13 cellular contexts compared by ENCODE assay signal in genomic region chr11:118321386-118322082, GRCh38. TPM values are rescaled to one million over a fixed set of nuclear protein-coding genes. Genes with fewer than 3 reads are reported as not detected.
DNase-seq lines count a peak whose midpoint lies in the region; ATAC-seq, FAIRE-seq and TF ChIP-seq lines count a peak whose summit lies in the region.
"Had no signal": no experiment of that assay in that cellular context is flagged by ENCODE, and none has a peak within 500 bp of the region (broad histone marks: within the 10 kb centered on the region; RNA-seq: fewer than 3 reads in every experiment).

No MANE protein-coding gene starts in this region.

- peaks cover 43% of the 10 kb centered on the region for H3K4me1 Mint-ChIP-seq in activated CD8-positive, alpha-beta memory T cell treated with anti-CD3 and anti-CD28 coated beads, Interleukin-2, amount 10 ng/mL, durations not matched to agents 7 days and 5 days
- peaks cover 52% of the 10 kb centered on the region for H3K4me1 Mint-ChIP-seq in CD14-positive monocyte

- no peak for ATAC-seq in activated CD8-positive, alpha-beta memory T cell treated with anti-CD3 and anti-CD28 coated beads, Interleukin-2, amount 10 ng/mL, durations not matched to agents 7 days and 5 days
- ATAC-seq: stimulated activated effector memory CD8-positive, alpha-beta T cell treated with anti-CD3 and anti-CD28 coated beads, Interleukin-12 subunit alpha, Interleukin-12 subunit beta, amount 100 ng/mL, for 72 hours had no signal

- intact Hi-C loops in stomach (cut with DNase I; ENCODE audit: low total_unique reads) (no loop called here), CD14-positive monocyte (cut with micrococcal nuclease) (no loop called here)

- H3K27me3 Mint-ChIP-seq in activated CD8-positive, alpha-beta memory T cell treated with anti-CD3 and anti-CD28 coated beads, Interleukin-2, amount 10 ng/mL, durations not matched to agents 7 days and 5 days = no peaks in the 10 kb centered on the region
- peaks cover 2 to 4% (median 2%) of the 10 kb centered on the region in 3 donors for H3K27me3 Mint-ChIP-seq in CD14-positive monocyte (ENCODE audit: low read depth in 3 of 3)

- no peaks in the 10 kb centered on the region for H3K9me3 Mint-ChIP-seq in activated CD8-positive, alpha-beta memory T cell treated with anti-CD3 and anti-CD28 coated beads, Interleukin-2, amount 10 ng/mL, durations not matched to agents 7 days and 5 days (ENCODE audit: low read depth)
- H3K9me3 Mint-ChIP-seq in CD14-positive monocyte = peaks cover 0 to 4% (median 0%) of the 10 kb centered on the region in 7 donors
- H3K9me3 Mint-ChIP-seq: stimulated activated effector memory CD8-positive, alpha-beta T cell treated with anti-CD3 and anti-CD28 coated beads, Interleukin-12 subunit alpha, Interleukin-12 subunit beta, amount 100 ng/mL, for 72 hours had no signal

- no peak for FAIRE-seq in bronchial epithelial cell (lab: Jason Lieb, UNC)

- peaks cover 3 to 43% (median 23%) of the 10 kb centered on the region in 4 donors for H3K4me1 ChIP-seq in stomach

- peak overlapping the region in 3 of 5 donors; percentile 10 to 60 (median 26) for H3K27ac ChIP-seq in stomach
- H3K27ac ChIP-seq: epithelial cell of prostate had no signal

- H3K27me3 ChIP-seq in bronchial epithelial cell (ENCODE audit: control insufficient read depth, insufficient read depth, low read length) = no peaks in the 10 kb centered on the region
- H3K27me3 ChIP-seq in stomach = peaks cover 0 to 10% (median 0%) of the 10 kb centered on the region in 3 donors

- CTCF ChIA-PET in activated CD8-positive, alpha-beta memory T cell treated with anti-CD3 and anti-CD28 coated beads, Interleukin-2, amount 10 ng/mL, durations not matched to agents 7 days and 5 days (lab: Charles Lee) = interaction anchor here (1.2 kb wide), 1 partner anchor 150 kb away, joined by 4 read pairs; no protein-coding TSS in a partner anchor

- H3K9me3 ChIP-seq in stomach = no peaks in the 10 kb centered on the region

- H3K4me3 Mint-ChIP-seq in activated CD8-positive, alpha-beta memory T cell treated with anti-CD3 and anti-CD28 coated beads, Interleukin-2, amount 10 ng/mL, durations not matched to agents 7 days and 5 days = no peak overlapping the region
- H3K4me3 Mint-ChIP-seq in CD14-positive monocyte = no peak overlapping the region
- H3K4me3 Mint-ChIP-seq: stimulated activated effector memory CD8-positive, alpha-beta T cell treated with anti-CD3 and anti-CD28 coated beads, Interleukin-12 subunit alpha, Interleukin-12 subunit beta, amount 100 ng/mL, for 72 hours had no signal

- H3K27ac Mint-ChIP-seq in activated CD8-positive, alpha-beta memory T cell treated with anti-CD3 and anti-CD28 coated beads, Interleukin-2, amount 10 ng/mL, durations not matched to agents 7 days and 5 days = peak overlapping the region; percentile 8
- peak overlapping the region in 1 of 7 donors; percentile 26 for H3K27ac Mint-ChIP-seq in CD14-positive monocyte

- H3K36me3 Mint-ChIP-seq in activated CD8-positive, alpha-beta memory T cell treated with anti-CD3 and anti-CD28 coated beads, Interleukin-2, amount 10 ng/mL, durations not matched to agents 7 days and 5 days = peaks cover 21% of the 10 kb centered on the region
- H3K36me3 Mint-ChIP-seq in CD14-positive monocyte = no peaks in the 10 kb centered on the region

- no peak overlapping the region for H3K4me3 ChIP-seq in bronchial epithelial cell (ENCODE audit: low read depth, low read length)
- no peak overlapping the region for H3K4me3 ChIP-seq in stomach

- DNase-seq in activated CD8-positive, alpha-beta memory T cell treated with anti-CD3 and anti-CD28 coated beads, Interleukin-2, amount 10 ng/mL, durations not matched to agents 7 days and 5 days = no peak
- DNase-seq in activated CD8-positive, alpha-beta memory T cell treated with anti-CD3 and anti-CD28 coated beads for 24 hours = no peak
- peak; percentile 38 to 62 for DNase-seq in NCI-H526 (lab: John Stamatoyannopoulos, UW)
- peak; percentile 14 for DNase-seq in bronchial epithelial cell (ENCODE audit: low read depth)
- DNase-seq in stomach = peak; percentile 49
- no peak for DNase-seq in NCI-H2227 (lab: John Stamatoyannopoulos, UW; ENCODE audit: unreplicated experiment)
- DNase-seq in CD14-positive monocyte (ENCODE audit: low spot score) = no peak
- no peak for DNase-seq in NCI-H187 treated with DMSO at 0.1 percent for 48 hours (lab: John Stamatoyannopoulos, UW)
- DNase-seq: activated T-cell treated with anti-CD3 and anti-CD28 coated beads, Interleukin-2, amount 50 U/mL, for 1 hour; NCI-H1048; NCI-H774 had no signal

- no peak for TF ChIP-seq EP300 in stomach (IDR thresholded peaks at IDR 0.05)

- H3K36me3 ChIP-seq in bronchial epithelial cell (ENCODE audit: control insufficient read depth, insufficient read depth, low read length) (no peaks in the 10 kb centered on the region), stomach (no peaks in the 10 kb centered on the region)

- WGBS in stomach, 5 donors = 23 to 52% (median 40%) methylated on average over 5 of the region's 5 CpGs

- no peak for TF ChIP-seq POLR2A in stomach (IDR thresholded peaks at IDR 0.05)

- TF ChIP-seq CTCF in bronchial epithelial cell (IDR thresholded peaks at IDR 0.05; ENCODE audit: insufficient read depth, low read length, severe bottlenecking) (no peak), stomach (IDR thresholded peaks at IDR 0.05) (no peak), CD14-positive monocyte (IDR thresholded peaks at IDR 0.05) (no peak)

RNA-seq across cellular contexts. Expression of gene CD3E, which starts 17.0 kb away (rescaled TPM):
- 100 to 1,000 TPM; 526 to 535 TPM for total RNA-seq in activated CD8-positive, alpha-beta memory T cell treated with anti-CD3 and anti-CD28 coated beads, Interleukin-2, amount 10 ng/mL, durations not matched to agents 7 days and 5 days
- total RNA-seq in bronchial epithelial cell (not detected in 2 replicates), stomach (10 to 100 TPM in 1 of 5 donors, 1 to 10 TPM in 2, not detected in 2; 2.4 to 15.8 (median 7.1) TPM)
- polyA plus RNA-seq in stomach (1 to 10 TPM; 2.3 to 6.7 (median 4.5) TPM), CD14-positive monocyte (1 to 10 TPM; 1.5 to 1.6 TPM)

RNA-seq across cellular contexts. Expression of gene CD3D, which starts 21.0 kb away (rescaled TPM):
- total RNA-seq in activated CD8-positive, alpha-beta memory T cell treated with anti-CD3 and anti-CD28 coated beads, Interleukin-2, amount 10 ng/mL, durations not matched to agents 7 days and 5 days = 100 to 1,000 TPM; 428 to 526 TPM
- total RNA-seq in bronchial epithelial cell (not detected in 2 replicates), stomach (10 to 100 TPM in 2 of 5 donors, 1 to 10 TPM in 1, not detected in 2; 4.6 to 24.0 (median 16.1) TPM)
- polyA plus RNA-seq in stomach (1 to 10 TPM; 2.2 to 9.2 (median 4.7) TPM), CD14-positive monocyte (1 to 10 TPM; 2.2 to 3.1 TPM)

RNA-seq across cellular contexts. Expression of gene CD3G, which starts 22.6 kb away (rescaled TPM):
- total RNA-seq in activated CD8-positive, alpha-beta memory T cell treated with anti-CD3 and anti-CD28 coated beads, Interleukin-2, amount 10 ng/mL, durations not matched to agents 7 days and 5 days = 100 to 1,000 TPM; 192 to 218 TPM
- total RNA-seq in bronchial epithelial cell (not detected in 2 replicates), stomach (1 to 10 TPM in 3 of 5 donors, not detected in 2; 1.2 to 9.5 (median 4.2) TPM)
- polyA plus RNA-seq in stomach (under 1 TPM in 2 of 3 donors, not detected in 1; 0.18 to 0.76 TPM), CD14-positive monocyte (1 to 10 TPM in 1 of 2 donors, under 1 TPM in 1; 0.84 to 1.9 TPM)

RNA-seq across cellular contexts. Expression of gene UBE4A, which starts 37.9 kb away (rescaled TPM):
- 10 to 100 TPM; 43.4 to 47.8 TPM for total RNA-seq in activated CD8-positive, alpha-beta memory T cell treated with anti-CD3 and anti-CD28 coated beads, Interleukin-2, amount 10 ng/mL, durations not matched to agents 7 days and 5 days
- total RNA-seq in bronchial epithelial cell = 16.1 and 21.9 TPM in 2 replicates
- 10 to 100 TPM; 17.1 to 68.8 (median 50.7) TPM for total RNA-seq in stomach
- polyA plus RNA-seq in stomach = 10 to 100 TPM in 1 of 3 donors, 1 to 10 TPM in 2; 3.5 to 11.8 (median 4.0) TPM
- 10 to 100 TPM; 22.7 to 33.9 TPM for polyA plus RNA-seq in CD14-positive monocyte

RNA-seq across cellular contexts. Expression of gene MPZL2, which starts 57.4 kb away (rescaled TPM):
- total RNA-seq in activated CD8-positive, alpha-beta memory T cell treated with anti-CD3 and anti-CD28 coated beads, Interleukin-2, amount 10 ng/mL, durations not matched to agents 7 days and 5 days = 1 to 10 TPM; 3.0 to 3.2 TPM
- total RNA-seq in bronchial epithelial cell (38.7 and 79.2 TPM in 2 replicates), stomach (10 to 100 TPM in 4 of 5 donors, under 1 TPM in 1; 0.58 to 97.2 (median 56.7) TPM)
- polyA plus RNA-seq in stomach (10 to 100 TPM; 12.2 to 79.1 (median 35.4) TPM), CD14-positive monocyte (10 to 100 TPM in 1 of 2 donors, 1 to 10 TPM in 1; 8.0 to 18.6 TPM)

Comparison
In these comparisons a context has a peak if more than half of its experiments do, and no peak if none do; other contexts are left out.
1. DNase-seq: peak in NCI-H526 (2 of 2), bronchial epithelial cell (single experiment) and stomach (single experiment); none in activated CD8-positive, alpha-beta memory T cell treated with anti-CD3 and anti-CD28 coated beads, Interleukin-2, amount 10 ng/mL, durations not matched to agents 7 days and 5 days (single experiment), activated CD8-positive, alpha-beta memory T cell treated with anti-CD3 and anti-CD28 coated beads for 24 hours (single experiment), NCI-H2227 (single experiment), CD14-positive monocyte (single experiment) and NCI-H187 treated with DMSO at 0.1 percent for 48 hours (single experiment).
2. RNA of gene CD3E, which starts 17.0 kb away (total RNA-seq): 526 to 535 TPM in activated CD8-positive, alpha-beta memory T cell treated with anti-CD3 and anti-CD28 coated beads, Interleukin-2, amount 10 ng/mL, durations not matched to agents 7 days and 5 days; 2.4 to 15.8 TPM in stomach and not detected in bronchial epithelial cell; every median in the first group is over 10 times any median in the second.
3. RNA of gene CD3D, which starts 21.0 kb away (total RNA-seq): 428 to 526 TPM in activated CD8-positive, alpha-beta memory T cell treated with anti-CD3 and anti-CD28 coated beads, Interleukin-2, amount 10 ng/mL, durations not matched to agents 7 days and 5 days; 4.6 to 24.0 TPM in stomach and not detected in bronchial epithelial cell; every median in the first group is over 10 times any median in the second.
4. RNA of gene CD3G, which starts 22.6 kb away (total RNA-seq): 192 to 218 TPM in activated CD8-positive, alpha-beta memory T cell treated with anti-CD3 and anti-CD28 coated beads, Interleukin-2, amount 10 ng/mL, durations not matched to agents 7 days and 5 days; 1.2 to 9.5 TPM in stomach and not detected in bronchial epithelial cell; every median in the first group is over 10 times any median in the second.